Comparison of ENCODE assay signal across 8 cellular contexts in the genomic region with DNA sequence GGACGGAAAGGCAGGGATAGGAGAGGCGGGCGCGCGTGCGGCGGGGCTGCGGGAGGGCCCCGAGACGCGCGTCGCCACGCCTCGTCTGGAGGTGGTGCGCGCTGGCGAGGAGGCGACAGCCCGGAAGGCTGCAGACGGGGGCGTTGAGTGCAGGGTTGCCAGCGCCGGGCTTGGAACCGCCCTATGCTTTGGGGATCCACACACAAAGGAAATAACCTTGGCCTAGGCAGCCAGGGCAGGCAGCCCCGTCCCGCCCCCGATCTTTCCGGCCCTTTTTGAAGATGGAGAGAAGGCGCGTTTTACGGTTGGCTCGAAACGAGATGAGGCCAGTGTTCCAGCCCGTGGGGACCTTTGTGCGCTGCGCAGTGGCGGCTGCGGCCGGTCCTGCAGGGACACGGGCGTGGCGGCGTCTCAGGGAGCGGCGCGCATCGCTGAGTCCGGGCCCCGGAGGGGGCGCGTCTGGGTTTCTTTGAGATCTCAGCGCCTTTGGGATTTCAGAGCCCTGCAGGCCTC. TPM values are rescaled to one million over a fixed set of nuclear protein-coding genes. Genes with fewer than 3 reads are reported as not detected.
DNase-seq lines count a peak whose midpoint lies in the region; ATAC-seq, FAIRE-seq and TF ChIP-seq lines count a peak whose summit lies in the region.

No MANE protein-coding gene starts in this region.

- H3K79me2 ChIP-seq in astrocyte (ENCODE audit: insufficient read depth, low read length) = no peaks in the 10 kb centered on the region

- H3K9me3 ChIP-seq in T-helper 17 cell (ENCODE audit: control insufficient read depth, low read length, poor library complexity, severe bottlenecking) (no peaks in the 10 kb centered on the region), astrocyte (ENCODE audit: insufficient read depth, low read depth, low read length) (no peaks in the 10 kb centered on the region), iPS DF 6.9 (ENCODE audit: control insufficient read depth, insufficient read depth, low read length) (no peaks in the 10 kb centered on the region)

- no peaks in the 10 kb centered on the region for H3K9me3 Mint-ChIP-seq in astrocyte (ENCODE audit: unreplicated experiment)

- TF ChIP-seq CTCF in astrocyte (IDR thresholded peaks at IDR 0.05; ENCODE audit: insufficient read depth, low read depth, low read length) = no peak

- H3K4me1 ChIP-seq in astrocyte (ENCODE audit: insufficient read depth, low read length) (peaks cover 23% of the 10 kb centered on the region), iPS DF 6.9 (ENCODE audit: control insufficient read depth, insufficient read depth, low read length) (peaks cover 9% of the 10 kb centered on the region)

- peak; percentile 69 for ATAC-seq in GM21528 (IDR thresholded peaks at IDR 0.05; ENCODE audit: low FRiP score, unreplicated experiment)
- ATAC-seq in T-helper 17 cell = peak; percentile 95

- peak overlapping the region; percentile 77 for H3K4me3 ChIP-seq in astrocyte (ENCODE audit: insufficient read depth, low read depth, low read length)
- peak overlapping the region; percentile 45; the same call in 1 of the 2 replicates for H3K4me3 ChIP-seq in iPS DF 6.9 (ENCODE audit: low read length)
- peak overlapping the region; percentile 62 for H3K4me3 ChIP-seq in skeletal muscle cell (ENCODE audit: low read depth, low read length)

- peak overlapping the region; percentile 67 for H3K9ac ChIP-seq in astrocyte (ENCODE audit: low read length)

- FAIRE-seq in astrocyte (lab: Jason Lieb, UNC) = no peak
- no peak for FAIRE-seq in GM19239 (lab: Jason Lieb, UNC)

- peaks cover 27% of the 10 kb centered on the region for H3K4me1 Mint-ChIP-seq in T-helper 17 cell
- H3K4me1 Mint-ChIP-seq in astrocyte (ENCODE audit: low read depth, unreplicated experiment) = peaks cover 21% of the 10 kb centered on the region

- H3K36me3 Mint-ChIP-seq in T-helper 17 cell (ENCODE audit: low read depth) (no peaks in the 10 kb centered on the region), astrocyte (ENCODE audit: low read depth, unreplicated experiment) (no peaks in the 10 kb centered on the region)

- H3K4me2 ChIP-seq in astrocyte (ENCODE audit: low read length) = peak overlapping the region; percentile 92

- H3K27ac ChIP-seq in astrocyte (ENCODE audit: low read depth, low read length) (no peak overlapping the region), iPS DF 6.9 (ENCODE audit: low read length) (no peak overlapping the region)

- H2AFZ ChIP-seq in astrocyte (ENCODE audit: low read depth, low read length) = peak overlapping the region; percentile 95

- H3K4me3 Mint-ChIP-seq in T-helper 17 cell (peak overlapping the region; percentile 94), astrocyte (ENCODE audit: unreplicated experiment) (peak overlapping the region; percentile 90)

- no peaks in the 10 kb centered on the region for H4K20me1 ChIP-seq in astrocyte (ENCODE audit: insufficient read depth, low read length)

- H3K27me3 ChIP-seq in astrocyte (ENCODE audit: insufficient read depth, low read length) = peaks cover 7% of the 10 kb centered on the region
- peaks cover 18% of the 10 kb centered on the region for H3K27me3 ChIP-seq in iPS DF 6.9 (ENCODE audit: control insufficient read depth, insufficient read depth, low read length)

- H3K27me3 Mint-ChIP-seq in T-helper 17 cell (no peaks in the 10 kb centered on the region), astrocyte (ENCODE audit: low read depth, unreplicated experiment) (no peaks in the 10 kb centered on the region)

- no CpG with 5 or more reads among the region's 53 CpGs for WGBS in iPS DF 6.9 (ENCODE audit: insufficient coverage, insufficient read length)

- DNase-seq in DMS53 treated with DMSO at 0.1 percent for 48 hours (lab: John Stamatoyannopoulos, UW; ENCODE audit: unreplicated experiment) = peak; percentile 40
- DNase-seq in KBM-7 = peak; percentile 87
- peak; percentile 68 to 77 (median 69) for DNase-seq in T-helper 17 cell
- DNase-seq in astrocyte (ENCODE audit: low read depth) = peak; percentile 16
- DNase-seq in iPS DF 6.9 (ENCODE audit: low read depth, low spot score) = no peak
- no peak for DNase-seq in skeletal muscle cell (ENCODE audit: low read depth)
- DNase-seq in GM19239 (ENCODE audit: insufficient read length, low spot score) = no peak

- no peaks in the 10 kb centered on the region for H3K36me3 ChIP-seq in astrocyte (ENCODE audit: insufficient read depth, low read length)
- no peaks in the 10 kb centered on the region for H3K36me3 ChIP-seq in iPS DF 6.9 (ENCODE audit: control insufficient read depth, insufficient read depth, low read length)

- peak overlapping the region; percentile 94 for H3K27ac Mint-ChIP-seq in T-helper 17 cell
- H3K27ac Mint-ChIP-seq in astrocyte (ENCODE audit: unreplicated experiment) = peak overlapping the region; percentile 97

- in situ Hi-C loops in KBM-7 (cut with MboI; ENCODE audit: low pct_unique_long_range_greater_than_20kb, low sequenced_read_pairs) = loop anchor here (25.0 kb wide), 2 partner anchors 159 to 434 kb away; no protein-coding TSS in a partner anchor

RNA-seq across cellular contexts. Expression of gene TRIM2, which starts 50.8 kb away (rescaled TPM):
- total RNA-seq in T-helper 17 cell (1 to 10 TPM; 4.3 to 9.5 TPM), astrocyte (46.4 and 51.8 TPM in 2 replicates)

Comparison
In these comparisons a context has a peak if more than half of its experiments do, and no peak if none do; other contexts are left out.
1. DNase-seq: peak in DMS53 treated with DMSO at 0.1 percent for 48 hours (single experiment), KBM-7 (single experiment), T-helper 17 cell (3 of 3) and astrocyte (single experiment); none in iPS DF 6.9 (single experiment), skeletal muscle cell (single experiment) and GM19239 (single experiment).
2. Peak in every context shown above with its lines, with median percentiles within 50 percentile points of each other: H3K4me3 ChIP-seq.